ENCODE assay signal across 8 cellular contexts in genomic region chr13:26062853-26063444, GRCh38. TPM values are rescaled to one million over a fixed set of nuclear protein-coding genes. Genes with fewer than 3 reads are reported as not detected.
A peak's percentile ranks its signal among the peaks of the same experiment; 100 is the strongest.
DNase-seq lines count a peak whose midpoint lies in the region; ATAC-seq and TF ChIP-seq lines count a peak whose summit lies in the region.

No MANE protein-coding gene starts in this region.

- no peak overlapping the region for H3K27ac ChIP-seq in 22Rv1

- no peak overlapping the region for H3K4me3 Mint-ChIP-seq in nephron progenitor cell

- H3K36me3 Mint-ChIP-seq in nephron progenitor cell (ENCODE audit: low read depth) = no peaks in the 10 kb centered on the region

- no peaks in the 10 kb centered on the region for H3K9me3 Mint-ChIP-seq in nephron progenitor cell

- TF ChIP-seq CTCF in 22Rv1 (IDR thresholded peaks at IDR 0.05) (peak; percentile 75), WI38 (IDR thresholded peaks at IDR 0.05; ENCODE audit: low read depth, low read length) (0 out of 2 replicates have a peak, but pooled peaks have one; percentile 14), nephron progenitor cell (IDR thresholded peaks at IDR 0.05) (peak; percentile 69), omental fat pad (IDR thresholded peaks at IDR 0.05) (no peak)

- H3K4me1 Mint-ChIP-seq in nephron progenitor cell = peaks cover 45% of the 10 kb centered on the region

- H3K4me3 ChIP-seq in WI38 (ENCODE audit: low read depth, low read length) = no peak overlapping the region

- peaks cover 6% of the 10 kb centered on the region for H3K27me3 Mint-ChIP-seq in nephron progenitor cell (ENCODE audit: low read depth, poor library complexity)

- DNase-seq in ELF-1 (ENCODE audit: low read depth, low spot score) (peak; percentile 18), NCI-H2107 (lab: John Stamatoyannopoulos, UW) (peak; percentile 23), nephron progenitor cell (peak; percentile 30), omental fat pad (ENCODE audit: low spot score) (no peak)

- ATAC-seq in esophagus mucosa (peak; percentile 54), GM18861 (IDR thresholded peaks at IDR 0.05; ENCODE audit: unreplicated experiment) (no peak), omental fat pad (ENCODE audit: low FRiP score) (no peak)

- no peak overlapping the region for H3K27ac Mint-ChIP-seq in nephron progenitor cell

RNA-seq across cellular contexts. Expression of gene SHISA2, which starts 11.1 kb away (rescaled TPM):
- total RNA-seq in esophagus mucosa = 0.16 TPM
- 1 to 10 TPM in 2 of 4 donors, under 1 TPM in 2; 0.25 to 2.0 (median 1.1) TPM for total RNA-seq in omental fat pad

Comparison
In these comparisons a context has a peak if more than half of its experiments do, and no peak if none do; other contexts are left out.
1. CTCF ChIP-seq: peak in 22Rv1 (single experiment), WI38 (single experiment) and nephron progenitor cell (single experiment); none in omental fat pad (0 of 3).